ENCODE assay signal across 15 cellular contexts in the genomic region with DNA sequence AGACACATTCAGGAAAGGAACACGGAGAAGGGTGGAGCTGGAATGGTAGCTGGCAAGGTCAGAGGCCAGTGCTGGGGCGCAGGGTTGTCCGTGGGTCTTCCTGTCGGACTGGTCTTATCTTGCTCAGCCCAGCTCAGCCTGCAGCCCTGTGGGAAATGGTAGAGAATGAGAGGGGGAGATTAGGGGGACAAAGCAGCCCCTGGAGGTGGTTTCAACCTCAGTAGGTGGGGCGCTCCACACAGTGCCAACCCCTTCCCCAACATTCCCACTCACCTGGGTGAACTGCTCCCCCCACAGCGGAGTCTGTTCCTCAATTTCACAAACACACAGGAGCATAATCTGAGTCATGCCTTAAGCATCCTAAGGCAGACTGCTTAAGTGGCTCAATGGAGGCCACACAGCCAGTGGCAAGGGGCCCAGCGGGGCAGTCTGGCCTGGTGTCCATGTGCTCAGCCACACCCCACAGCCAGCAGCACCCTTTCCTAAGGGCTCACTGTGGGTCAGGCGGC. TPM values are rescaled to one million over a fixed set of nuclear protein-coding genes. Genes with fewer than 3 reads are reported as not detected.
DNase-seq lines count a peak whose midpoint lies in the region; ATAC-seq, FAIRE-seq and TF ChIP-seq lines count a peak whose summit lies in the region.
"Had no signal": no experiment of that assay in that cellular context is flagged by ENCODE, and none has a peak within 500 bp of the region (broad histone marks: within the 10 kb centered on the region; RNA-seq: fewer than 3 reads in every experiment).

No MANE protein-coding gene starts in this region.

- peak; percentile 5 for DNase-seq in AG09319 (ENCODE audit: extremely low read depth, low read depth)
- peak; percentile 46 for DNase-seq in HTR-8/SVneo (ENCODE audit: insufficient read length, low spot score)
- DNase-seq in K562 (ENCODE audit: extremely low read depth in 1 of 4, low spot score in 3 of 4): peak in 3 of 4 experiments; percentile 28 to 79 (median 60)
- peak; percentile 72 for DNase-seq in lower lobe of right lung
- no peak for DNase-seq in KG1 (lab: John Stamatoyannopoulos, UW)
- DNase-seq in activated CD4-positive, alpha-beta T cell treated with anti-CD3 and anti-CD28 coated beads, Interleukin-2, amount 10 ng/mL, durations not matched to agents 7 days and 5 days: no peak
- DNase-seq in posterior cingulate gyrus: no peak
- no peak for DNase-seq in right cardiac atrium
- DNase-seq: activated T-cell treated with anti-CD3 and anti-CD28 coated beads, Interleukin-2, amount 50 U/mL, for 72 hours; CD8-positive, alpha-beta T cell; heart left ventricle; Peyer's patch had no signal

- H3K4me3 ChIP-seq in K562 (no peak overlapping the region), lower lobe of right lung (no peak overlapping the region), right cardiac atrium (ENCODE audit: low read length) (no peak overlapping the region)
- H3K4me3 ChIP-seq: heart left ventricle, Peyer's patch, smooth muscle cell had no signal

- intact Hi-C loops in K562 (cut with micrococcal nuclease): loop anchor here (2.0 kb wide), 1 partner anchor 58 kb away; no protein-coding TSS in a partner anchor
- intact Hi-C loops in lower lobe of right lung (cut with DNase I): no loop called here
- intact Hi-C loops in posterior cingulate gyrus (cut with DNase I): no loop called here
- intact Hi-C loops in right cardiac atrium (cut with DNase I): loop anchor here in 1 of 4 donors (10.0 kb wide), 1 partner anchor 50 kb away; no protein-coding TSS in a partner anchor

- peaks cover 4% of the 10 kb centered on the region for H3K4me1 Mint-ChIP-seq in activated CD4-positive, alpha-beta T cell treated with anti-CD3 and anti-CD28 coated beads, Interleukin-2, amount 10 ng/mL, durations not matched to agents 7 days and 5 days

- H3K27ac ChIP-seq in K562 (ENCODE audit: extremely low read depth, low read depth, low read length) (peak overlapping the region; percentile 92), lower lobe of right lung (peak overlapping the region; percentile 18), right cardiac atrium (ENCODE audit: low read length) (no peak overlapping the region)
- H3K27ac ChIP-seq: heart left ventricle, Peyer's patch had no signal

- H3K79me2 ChIP-seq in K562 (ENCODE audit: control insufficient read depth, insufficient read depth, low read length): peaks cover 32% of the 10 kb centered on the region

- ATAC-seq in K562 (peak; percentile 66), lower lobe of right lung (peak; percentile 91 to 93), right cardiac atrium (no peak)
- ATAC-seq: activated T-cell treated with anti-CD3 and anti-CD28 coated beads, Interleukin-2, amount 50 U/mL, for 72 hours; CD8-positive, alpha-beta T cell; heart left ventricle had no signal

- H3K4me1 ChIP-seq in K562 (replicated peaks in 1 of 2; ENCODE audit: control insufficient read depth in 2 of 2, insufficient read depth in 2 of 2, low read length in 2 of 2) (peaks cover 62 to 83% of the 10 kb centered on the region in 2 experiments), lower lobe of right lung (no peaks in the 10 kb centered on the region), right cardiac atrium (ENCODE audit: control insufficient read depth, insufficient read depth, low read length) (no peaks in the 10 kb centered on the region)
- H3K4me1 ChIP-seq: heart left ventricle, Peyer's patch had no signal

- no TSS peak for BruUV-seq in K562 (replicated peaks; lab: Mats Ljungman, UMichigan)

- FAIRE-seq in HTR-8/SVneo (lab: Jason Lieb, UNC): no peak
- no peak for FAIRE-seq in K562 (lab: Jason Lieb, UNC)

- WGBS in K562 (ENCODE audit: insufficient coverage, low coverage, missing lambda C conversion rate): 5% methylated on average over 8 of the region's 8 CpGs
- 59% methylated on average over 8 of the region's 8 CpGs for WGBS in right cardiac atrium

- no peaks in the 10 kb centered on the region for H3K9me1 ChIP-seq in K562 (ENCODE audit: control insufficient read depth, insufficient read depth, low read length)

- H3K36me3 Mint-ChIP-seq in activated CD4-positive, alpha-beta T cell treated with anti-CD3 and anti-CD28 coated beads, Interleukin-2, amount 10 ng/mL, durations not matched to agents 7 days and 5 days (ENCODE audit: low read depth): no peaks in the 10 kb centered on the region

- peak overlapping the region; percentile 64 to 68; a peak in 3 of 4 replicates for H3K9ac ChIP-seq in K562 (ENCODE audit: insufficient read depth in 1 of 2, low read depth in 2 of 2, low read length in 2 of 2)

- H3K27me3 ChIP-seq in K562 (ENCODE audit: control insufficient read depth in 2 of 2, insufficient read depth in 2 of 2, low read length in 2 of 2) (no peaks in the 10 kb centered on the region), lower lobe of right lung (ENCODE audit: low read depth) (no peaks in the 10 kb centered on the region), right cardiac atrium (ENCODE audit: control insufficient read depth, insufficient read depth) (no peaks in the 10 kb centered on the region)
- H3K27me3 ChIP-seq: Peyer's patch had no signal

- TF ChIP-seq RAD21 in K562 (CRISPR knock-in tag; conservative IDR thresholded peaks at IDR 0.05 in 1 of 2, IDR thresholded peaks at IDR 0.05 in 1 of 2): no peak

- H3K9me3 Mint-ChIP-seq in activated CD4-positive, alpha-beta T cell treated with anti-CD3 and anti-CD28 coated beads, Interleukin-2, amount 10 ng/mL, durations not matched to agents 7 days and 5 days: no peaks in the 10 kb centered on the region
- H3K9me3 Mint-ChIP-seq: activated T-cell treated with anti-CD3 and anti-CD28 coated beads, Interleukin-2, amount 50 U/mL, for 72 hours; CD8-positive, alpha-beta T cell; central memory CD8-positive, alpha-beta T cell had no signal

- no peak overlapping the region for H3K27ac Mint-ChIP-seq in activated CD4-positive, alpha-beta T cell treated with anti-CD3 and anti-CD28 coated beads, Interleukin-2, amount 10 ng/mL, durations not matched to agents 7 days and 5 days
- H3K27ac Mint-ChIP-seq: activated T-cell treated with anti-CD3 and anti-CD28 coated beads, Interleukin-2, amount 50 U/mL, for 72 hours; CD8-positive, alpha-beta T cell had no signal

- in situ Hi-C loops in K562 (cut with MboI): no loop called here

- no peaks in the 10 kb centered on the region for H3K27me3 Mint-ChIP-seq in activated CD4-positive, alpha-beta T cell treated with anti-CD3 and anti-CD28 coated beads, Interleukin-2, amount 10 ng/mL, durations not matched to agents 7 days and 5 days
- H3K27me3 Mint-ChIP-seq: central memory CD8-positive, alpha-beta T cell had no signal

- peak; percentile 44; the same call in 1 of the 2 replicates for TF ChIP-seq EP300 in K562 (IDR thresholded peaks at IDR 0.05; ENCODE audit: low read length)

- H3K9me3 ChIP-seq in K562 (replicated peaks; ENCODE audit: control insufficient read depth, insufficient read depth, low read depth, low read length): no peaks in the 10 kb centered on the region
- H3K9me3 ChIP-seq in lower lobe of right lung: no peaks in the 10 kb centered on the region
- no peaks in the 10 kb centered on the region for H3K9me3 ChIP-seq in right cardiac atrium (ENCODE audit: control insufficient read depth, low read length)
- H3K9me3 ChIP-seq: heart left ventricle, Peyer's patch had no signal

- POLR2A ChIA-PET in K562 (lab: Yijun Ruan, JAX): interaction anchor here (0.6 kb wide), 1 partner anchor 177 kb away, joined by 4 read pairs; no protein-coding TSS in a partner anchor
- POLR2A ChIA-PET in activated CD4-positive, alpha-beta T cell treated with anti-CD3 and anti-CD28 coated beads, Interleukin-2, amount 10 ng/mL, durations not matched to agents 7 days and 5 days (lab: Charles Lee): no interaction called here

- H3K4me2 ChIP-seq in K562 (ENCODE audit: insufficient read depth, low read length): peak overlapping the region; percentile 80
- H3K4me2 ChIP-seq: smooth muscle cell had no signal

- peak; percentile 58; the same call in 1 of the 2 replicates for TF ChIP-seq POLR2A in K562 (conservative IDR thresholded peaks at IDR 0.05)

- TF ChIP-seq CTCF in AG09319 (IDR thresholded peaks at IDR 0.05; ENCODE audit: low read depth, low read length) (no peak), K562 (IDR thresholded peaks at IDR 0.05 in 2 of 3, conservative IDR thresholded peaks at IDR 0.05 in 1 of 3; ENCODE audit: insufficient read depth in 2 of 3, low read depth in 1 of 3, low read length in 3 of 3) (no peak), lower lobe of right lung (IDR thresholded peaks at IDR 0.05) (no peak)

- peaks cover 4% of the 10 kb centered on the region; the same call in 1 of the 2 replicates for H4K20me1 ChIP-seq in K562 (replicated peaks; ENCODE audit: control insufficient read depth, insufficient read depth, low read length)

- CTCF ChIA-PET in K562 (lab: Yijun Ruan, JAX; ENCODE audit: low intra/inter-chr PET ratio): no interaction called here
- CTCF ChIA-PET in activated CD4-positive, alpha-beta T cell treated with anti-CD3 and anti-CD28 coated beads, Interleukin-2, amount 10 ng/mL, durations not matched to agents 7 days and 5 days (lab: Charles Lee): interaction anchor here (1.1 kb wide), 1 partner anchor 9 kb away, joined by 3 read pairs; the partner anchor contains the start of gene GATA1

- H3K4me3 Mint-ChIP-seq in activated CD4-positive, alpha-beta T cell treated with anti-CD3 and anti-CD28 coated beads, Interleukin-2, amount 10 ng/mL, durations not matched to agents 7 days and 5 days: no peak overlapping the region
- H3K4me3 Mint-ChIP-seq: activated T-cell treated with anti-CD3 and anti-CD28 coated beads, Interleukin-2, amount 50 U/mL, for 72 hours; CD8-positive, alpha-beta T cell; central memory CD8-positive, alpha-beta T cell had no signal

- no peak overlapping the region for H2AFZ ChIP-seq in K562 (ENCODE audit: low read depth, low read length)

- H3K36me3 ChIP-seq in K562 (ENCODE audit: control insufficient read depth, insufficient read depth, low read length) (peaks cover 47% of the 10 kb centered on the region), lower lobe of right lung (no peaks in the 10 kb centered on the region)
- H3K36me3 ChIP-seq: heart left ventricle, Peyer's patch had no signal

RNA-seq across cellular contexts. Expression of gene HDAC6, which starts 6.8 kb away (rescaled TPM):
- total RNA-seq in K562 (2011; cell fraction: chromatin; rRNA removed; ENCODE audit: low replicate concordance): 513 and 751 TPM in 2 replicates
- 276 and 285 TPM in 2 replicates for total RNA-seq in K562 (2011; cell fraction: nucleolus; rRNA removed)
- 301 and 344 TPM in 2 replicates for total RNA-seq in K562 (2011; cell fraction: nucleoplasm; rRNA removed)
- 60.0 and 71.2 TPM in 2 replicates for total RNA-seq in K562 (2014; rRNA removed)
- 59.0 and 66.5 TPM in 2 replicates for total RNA-seq in K562 (2014; rRNA removed; fragmentation: Illumina TruSeq; extraction: Trizol)
- total RNA-seq in K562 (2015; rRNA removed; fragmentation: Illumina TruSeq; extraction: Trizol): 48.9 and 52.3 TPM in 2 replicates
- 83.1 and 91.8 TPM in 2 replicates for total RNA-seq in K562 (2021)
- 85.5 and 150 TPM in 2 replicates for polyA plus RNA-seq in K562 (2011; rRNA removed)
- 63.6 and 65.5 TPM in 2 replicates for polyA plus RNA-seq in K562 (2011; cell fraction: cytosol; rRNA removed)
- polyA plus RNA-seq in K562 (2011; cell fraction: nucleus; rRNA removed): 776 and 956 TPM in 2 replicates
- 67.3 and 134 TPM in 2 replicates for polyA plus RNA-seq in K562 (2012)
- 69.1 and 86.3 TPM in 2 replicates for polyA plus RNA-seq in K562 (2014; fragmentation: Illumina TruSeq; extraction: Trizol)
- 10 to 100 TPM; 29.9 to 31.4 TPM for polyA plus RNA-seq in K562 (2014; fragmentation: Nextera tagmentation; extraction: Ambion mirVana)
- polyA plus RNA-seq in K562 (2014; rRNA removed): 86.0 and 101 TPM in 2 replicates
- polyA minus RNA-seq in K562 (2011; rRNA and poly(A)+ RNA removed): 49.8 and 78.8 TPM in 2 replicates
- 37.1 and 39.1 TPM in 2 replicates for polyA minus RNA-seq in K562 (2011; cell fraction: cytosol; rRNA and poly(A)+ RNA removed)
- polyA minus RNA-seq in K562 (2011; cell fraction: nucleus; rRNA and poly(A)+ RNA removed): 85.1 and 160 TPM in 2 replicates
- 96.1 TPM for total RNA-seq in lower lobe of right lung
- 100 to 1,000 TPM in 1 of 2 experiments, 10 to 100 TPM in 1; 94.3 to 102 TPM for total RNA-seq in activated CD4-positive, alpha-beta T cell treated with anti-CD3 and anti-CD28 coated beads, Interleukin-2, amount 10 ng/mL, durations not matched to agents 7 days and 5 days
- total RNA-seq in right cardiac atrium: 10 to 100 TPM; 42.6 to 56.7 (median 50.5) TPM
- 41.5 TPM for polyA plus RNA-seq in right cardiac atrium

RNA-seq across cellular contexts. Expression of gene GATA1, which starts 8.7 kb away (rescaled TPM):
- 40.7 and 118 TPM in 2 replicates for total RNA-seq in K562 (2011; cell fraction: chromatin; rRNA removed; ENCODE audit: low replicate concordance)
- 98.8 and 99.1 TPM in 2 replicates for total RNA-seq in K562 (2011; cell fraction: nucleolus; rRNA removed)
- total RNA-seq in K562 (2011; cell fraction: nucleoplasm; rRNA removed): 82.1 and 86.1 TPM in 2 replicates
- total RNA-seq in K562 (2014; rRNA removed) (205 and 244 TPM in 2 replicates), K562 (2014; rRNA removed; fragmentation: Illumina TruSeq; extraction: Trizol) (45.4 and 62.0 TPM in 2 replicates), K562 (2015; rRNA removed; fragmentation: Illumina TruSeq; extraction: Trizol) (115 and 116 TPM in 2 replicates), K562 (2021) (291 and 297 TPM in 2 replicates), lower lobe of right lung (1.2 TPM), right cardiac atrium (not detected)
- polyA plus RNA-seq in K562 (2011; rRNA removed) (74.3 and 167 TPM in 2 replicates), K562 (2014; fragmentation: Illumina TruSeq; extraction: Trizol) (273 and 284 TPM in 2 replicates), K562 (2014; fragmentation: Nextera tagmentation; extraction: Ambion mirVana) (10 to 100 TPM; 11.9 to 97.4 TPM), K562 (2014; rRNA removed) (206 and 246 TPM in 2 replicates), right cardiac atrium (not detected)
- polyA plus RNA-seq in K562 (2011; cell fraction: cytosol; rRNA removed): 184 and 365 TPM in 2 replicates
- polyA plus RNA-seq in K562 (2011; cell fraction: nucleus; rRNA removed): 174 and 282 TPM in 2 replicates
- polyA plus RNA-seq in K562 (2012): 160 and 227 TPM in 2 replicates
- polyA minus RNA-seq in K562 (2011; rRNA and poly(A)+ RNA removed): 39.3 and 48.9 TPM in 2 replicates
- polyA minus RNA-seq in K562 (2011; cell fraction: cytosol; rRNA and poly(A)+ RNA removed): 148 and 160 TPM in 2 replicates
- polyA minus RNA-seq in K562 (2011; cell fraction: nucleus; rRNA and poly(A)+ RNA removed): 38.2 and 38.7 TPM in 2 replicates
- not detected for total RNA-seq in activated CD4-positive, alpha-beta T cell treated with anti-CD3 and anti-CD28 coated beads, Interleukin-2, amount 10 ng/mL, durations not matched to agents 7 days and 5 days
- total RNA-seq: CD8-positive, alpha-beta T cell; Peyer's patch; smooth muscle cell had no signal
- polyA plus RNA-seq: heart left ventricle, smooth muscle cell had no signal

RNA-seq across cellular contexts. Expression of gene ERAS, which starts 31.3 kb away (rescaled TPM):
- total RNA-seq in K562 (2011; cell fraction: chromatin; rRNA removed; ENCODE audit: low replicate concordance): 0.79 and 2.3 TPM in 2 replicates
- 0.83 and 1.8 TPM in 2 replicates for total RNA-seq in K562 (2011; cell fraction: nucleolus; rRNA removed)
- total RNA-seq in K562 (2011; cell fraction: nucleoplasm; rRNA removed): 0.84 and 0.95 TPM in 2 replicates
- total RNA-seq in K562 (2014; rRNA removed) (not detected in 2 replicates), K562 (2014; rRNA removed; fragmentation: Illumina TruSeq; extraction: Trizol) (not detected in 2 replicates), K562 (2015; rRNA removed; fragmentation: Illumina TruSeq; extraction: Trizol) (not detected in 2 replicates), K562 (2021) (not detected in 2 replicates), lower lobe of right lung (not detected), right cardiac atrium (not detected)
- polyA plus RNA-seq in K562 (2011; rRNA removed) (0.07 and 0.11 TPM in 2 replicates), K562 (2014; fragmentation: Illumina TruSeq; extraction: Trizol) (not detected in 2 replicates), K562 (2014; fragmentation: Nextera tagmentation; extraction: Ambion mirVana) (not detected), K562 (2014; rRNA removed) (0.12 TPM in 1 of 2 replicates, not detected in the other), right cardiac atrium (not detected)
- polyA plus RNA-seq in K562 (2011; cell fraction: cytosol; rRNA removed): 0.39 TPM in 1 of 2 replicates, not detected in the other
- polyA plus RNA-seq in K562 (2011; cell fraction: nucleus; rRNA removed): 0.34 and 0.77 TPM in 2 replicates
- 0.42 TPM in 1 of 2 replicates, not detected in the other for polyA plus RNA-seq in K562 (2012)
- polyA minus RNA-seq in K562 (2011; rRNA and poly(A)+ RNA removed): not detected in 2 replicates
- polyA minus RNA-seq in K562 (2011; cell fraction: cytosol; rRNA and poly(A)+ RNA removed): not detected in 2 replicates
- polyA minus RNA-seq in K562 (2011; cell fraction: nucleus; rRNA and poly(A)+ RNA removed): 0.33 TPM in 1 of 2 replicates, not detected in the other
- total RNA-seq in activated CD4-positive, alpha-beta T cell treated with anti-CD3 and anti-CD28 coated beads, Interleukin-2, amount 10 ng/mL, durations not matched to agents 7 days and 5 days: not detected
- total RNA-seq: CD8-positive, alpha-beta T cell; heart left ventricle; mucosa of gallbladder; Peyer's patch; smooth muscle cell had no signal
- polyA plus RNA-seq: heart left ventricle, smooth muscle cell had no signal

RNA-seq across cellular contexts. Expression of gene GLOD5, which starts 33.5 kb away (rescaled TPM):
- total RNA-seq in K562 (2011; cell fraction: chromatin; rRNA removed; ENCODE audit: low replicate concordance): not detected in 2 replicates
- total RNA-seq in K562 (2011; cell fraction: nucleolus; rRNA removed): not detected in 2 replicates
- not detected in 2 replicates for total RNA-seq in K562 (2011; cell fraction: nucleoplasm; rRNA removed)
- total RNA-seq in K562 (2014; rRNA removed): 0.27 and 1.1 TPM in 2 replicates
- 1.5 and 1.7 TPM in 2 replicates for total RNA-seq in K562 (2014; rRNA removed; fragmentation: Illumina TruSeq; extraction: Trizol)
- total RNA-seq in K562 (2015; rRNA removed; fragmentation: Illumina TruSeq; extraction: Trizol): 1.7 and 2.2 TPM in 2 replicates
- total RNA-seq in K562 (2021): 1.4 and 1.9 TPM in 2 replicates
- polyA plus RNA-seq in K562 (2011; rRNA removed): 3.4 and 4.3 TPM in 2 replicates
- 4.0 and 5.8 TPM in 2 replicates for polyA plus RNA-seq in K562 (2011; cell fraction: cytosol; rRNA removed)
- 0.81 and 0.94 TPM in 2 replicates for polyA plus RNA-seq in K562 (2011; cell fraction: nucleus; rRNA removed)
- polyA plus RNA-seq in K562 (2012): 1.1 and 2.9 TPM in 2 replicates
- 2.2 and 3.1 TPM in 2 replicates for polyA plus RNA-seq in K562 (2014; fragmentation: Illumina TruSeq; extraction: Trizol)
- polyA plus RNA-seq in K562 (2014; fragmentation: Nextera tagmentation; extraction: Ambion mirVana): 1 to 10 TPM; 3.8 to 4.4 TPM
- polyA plus RNA-seq in K562 (2014; rRNA removed): 2.0 and 3.2 TPM in 2 replicates
- polyA minus RNA-seq in K562 (2011; rRNA and poly(A)+ RNA removed): 0.88 and 1.2 TPM in 2 replicates
- not detected in 2 replicates for polyA minus RNA-seq in K562 (2011; cell fraction: cytosol; rRNA and poly(A)+ RNA removed)
- polyA minus RNA-seq in K562 (2011; cell fraction: nucleus; rRNA and poly(A)+ RNA removed): not detected in 2 replicates
- 0.95 TPM for total RNA-seq in lower lobe of right lung
- not detected for total RNA-seq in activated CD4-positive, alpha-beta T cell treated with anti-CD3 and anti-CD28 coated beads, Interleukin-2, amount 10 ng/mL, durations not matched to agents 7 days and 5 days
- total RNA-seq in right cardiac atrium: not detected
- polyA plus RNA-seq in right cardiac atrium: not detected
- total RNA-seq: activated T-cell treated with anti-CD3 and anti-CD28 coated beads, Interleukin-2, amount 50 U/mL, for 72 hours; CD8-positive, alpha-beta T cell; heart left ventricle; smooth muscle cell had no signal
- polyA plus RNA-seq: heart left ventricle, smooth muscle cell had no signal

RNA-seq across cellular contexts. Expression of gene PCSK1N, which starts 40.4 kb away (rescaled TPM):
- total RNA-seq in K562 (2011; cell fraction: chromatin; rRNA removed; ENCODE audit: low replicate concordance): not detected in 2 replicates
- total RNA-seq in K562 (2011; cell fraction: nucleolus; rRNA removed): not detected in 2 replicates
- not detected in 2 replicates for total RNA-seq in K562 (2011; cell fraction: nucleoplasm; rRNA removed)
- total RNA-seq in K562 (2014; rRNA removed) (0.54 and 0.61 TPM in 2 replicates), K562 (2014; rRNA removed; fragmentation: Illumina TruSeq; extraction: Trizol) (not detected in 2 replicates), K562 (2015; rRNA removed; fragmentation: Illumina TruSeq; extraction: Trizol) (not detected in 2 replicates), K562 (2021) (0.36 and 0.55 TPM in 2 replicates), lower lobe of right lung (3.0 TPM), right cardiac atrium (1 to 10 TPM; 1.6 to 8.3 (median 4.9) TPM)
- polyA plus RNA-seq in K562 (2011; rRNA removed) (0.16 TPM in 1 of 2 replicates, not detected in the other), K562 (2014; fragmentation: Illumina TruSeq; extraction: Trizol) (not detected in 2 replicates), K562 (2014; fragmentation: Nextera tagmentation; extraction: Ambion mirVana) (not detected), K562 (2014; rRNA removed) (0.07 and 0.85 TPM in 2 replicates), right cardiac atrium (9.6 TPM)
- 0.04 and 0.39 TPM in 2 replicates for polyA plus RNA-seq in K562 (2011; cell fraction: cytosol; rRNA removed)
- polyA plus RNA-seq in K562 (2011; cell fraction: nucleus; rRNA removed): 0.63 TPM in 1 of 2 replicates, not detected in the other
- 0.29 and 0.40 TPM in 2 replicates for polyA plus RNA-seq in K562 (2012)
- 1.2 TPM in 1 of 2 replicates, not detected in the other for polyA minus RNA-seq in K562 (2011; rRNA and poly(A)+ RNA removed)
- not detected in 2 replicates for polyA minus RNA-seq in K562 (2011; cell fraction: cytosol; rRNA and poly(A)+ RNA removed)
- not detected in 2 replicates for polyA minus RNA-seq in K562 (2011; cell fraction: nucleus; rRNA and poly(A)+ RNA removed)
- under 1 TPM; 0.33 to 0.40 TPM for total RNA-seq in activated CD4-positive, alpha-beta T cell treated with anti-CD3 and anti-CD28 coated beads, Interleukin-2, amount 10 ng/mL, durations not matched to agents 7 days and 5 days
- polyA plus RNA-seq: heart left ventricle had no signal

Comparison
In these comparisons a context has a peak if more than half of its experiments do, and no peak if none do; other contexts are left out.
1. DNase-seq: peak in AG09319 (single experiment), HTR-8/SVneo (single experiment), K562 (3 of 4) and lower lobe of right lung (single experiment); none in KG1 (single experiment), activated CD4-positive, alpha-beta T cell treated with anti-CD3 and anti-CD28 coated beads, Interleukin-2, amount 10 ng/mL, durations not matched to agents 7 days and 5 days (single experiment), posterior cingulate gyrus (0 of 10) and right cardiac atrium (0 of 3).
2. ATAC-seq: peak in K562 (single experiment) and lower lobe of right lung (2 of 2); none in right cardiac atrium (0 of 2).
3. RNA of gene GATA1, which starts 8.7 kb away (total RNA-seq): 40.7 to 297 TPM in K562; 1.2 TPM in lower lobe of right lung (single experiment), not detected in right cardiac atrium and not detected in activated CD4-positive, alpha-beta T cell treated with anti-CD3 and anti-CD28 coated beads, Interleukin-2, amount 10 ng/mL, durations not matched to agents 7 days and 5 days; every median in the first group is over 10 times any median in the second.